8 cellular contexts compared by ENCODE assay signal in genomic region chr5:148382961-148383360, GRCh38. TPM values are rescaled to one million over a fixed set of nuclear protein-coding genes. Genes with fewer than 3 reads are reported as not detected.
A peak's percentile ranks its signal among the peaks of the same experiment; 100 is the strongest.
DNase-seq lines count a peak whose midpoint lies in the region; ATAC-seq, FAIRE-seq and TF ChIP-seq lines count a peak whose summit lies in the region.

No MANE protein-coding gene starts in this region.

- POLR2A ChIA-PET in activated B cell treated with CpG ODN at 0.5 μM for 24 hours (lab: Charles Lee): no interaction called here

- H3K4me1 ChIP-seq in HAP-1: peaks cover 19% of the 10 kb centered on the region
- peaks cover 2% of the 10 kb centered on the region for H3K4me1 ChIP-seq in iPS-15b (ENCODE audit: control insufficient read depth, insufficient read depth, low read length)
- peaks cover 0 to 4% of the 10 kb centered on the region in 2 donors for H3K4me1 ChIP-seq in small intestine (ENCODE audit: control insufficient read depth in 2 of 2, insufficient read depth in 1 of 2, low read depth in 1 of 2, low read length in 1 of 2)

- no peak overlapping the region for H3K27ac ChIP-seq in small intestine (ENCODE audit: low read depth in 1 of 2, low read length in 1 of 2)

- in situ Hi-C loops in HAP-1 (cut with MboI; ENCODE audit: low sequenced_read_pairs): no loop called here

- H3K9me3 Mint-ChIP-seq in activated B cell treated with CpG ODN at 0.5 μM for 24 hours: peaks cover 10% of the 10 kb centered on the region

- peak overlapping the region; percentile 84 for H3K4me3 ChIP-seq in HAP-1
- peak overlapping the region; percentile 95 for H3K4me3 ChIP-seq in iPS-15b (ENCODE audit: low read depth, low read length)
- peak overlapping the region in 1 of 2 donors; percentile 35 for H3K4me3 ChIP-seq in small intestine (ENCODE audit: low read depth in 1 of 2, low read length in 2 of 2)

- H3K36me3 Mint-ChIP-seq in activated B cell treated with CpG ODN at 0.5 μM for 24 hours (ENCODE audit: low read depth): peaks cover 31% of the 10 kb centered on the region

- H3K27me3 ChIP-seq in HAP-1 (ENCODE audit: low read depth) (no peaks in the 10 kb centered on the region), iPS-15b (ENCODE audit: control insufficient read depth, insufficient read depth, low read length) (no peaks in the 10 kb centered on the region), small intestine (ENCODE audit: control insufficient read depth in 2 of 2, insufficient read depth in 2 of 2, low read length in 2 of 2) (no peaks in the 10 kb centered on the region)

- peak overlapping the region; percentile 55 for H3K9ac ChIP-seq in iPS-15b (ENCODE audit: low read depth, low read length)

- FAIRE-seq in small intestine (lab: Jason Lieb, UNC) (no peak), H54 (lab: Jason Lieb, UNC) (no peak)

- intact Hi-C loops in activated B cell treated with CpG ODN at 0.5 μM for 24 hours (cut with micrococcal nuclease): loop anchor here (1.0 to 10.0 kb wide), 9 partner anchors 20 to 1582 kb away; partner anchors contain the start of genes ADRB2, CSNK1A1, JAKMIP2 and PCYOX1L

- TF ChIP-seq CTCF in activated B cell treated with CpG ODN at 0.5 μM for 24 hours (IDR thresholded peaks at IDR 0.05): no peak

- peak overlapping the region; percentile 97 for H3K4me3 Mint-ChIP-seq in activated B cell treated with CpG ODN at 0.5 μM for 24 hours

- ATAC-seq in activated B cell treated with CpG ODN at 0.5 μM for 24 hours (ENCODE audit: low read depth) (no peak), GM21367 (IDR thresholded peaks at IDR 0.05; ENCODE audit: unreplicated experiment) (no peak)

- H3K27me3 Mint-ChIP-seq in activated B cell treated with CpG ODN at 0.5 μM for 24 hours: no peaks in the 10 kb centered on the region

- DNase-seq in HAP-1 (ENCODE audit: low spot score in 2 of 2): no peak
- DNase-seq in activated B cell treated with CpG ODN at 0.5 μM for 24 hours: no peak
- DNase-seq in small intestine: peak; percentile 26
- no peak for DNase-seq in MV-4-11 (lab: John Stamatoyannopoulos, UW)
- DNase-seq in HuH-7.5 (ENCODE audit: low spot score): no peak
- DNase-seq in H54 (ENCODE audit: insufficient read length, low spot score): no peak

- WGBS in small intestine, 3 donors: 22 to 39% (median 35%) methylated on average over 4 of the region's 4 CpGs

- H3K4me1 Mint-ChIP-seq in activated B cell treated with CpG ODN at 0.5 μM for 24 hours: peaks cover 46% of the 10 kb centered on the region

- H3K36me3 ChIP-seq in HAP-1 (replicated peaks) (no peaks in the 10 kb centered on the region; the same call in 1 of the 2 replicates), iPS-15b (ENCODE audit: control insufficient read depth, insufficient read depth, low read length) (no peaks in the 10 kb centered on the region), small intestine (ENCODE audit: control insufficient read depth in 2 of 2, insufficient read depth in 2 of 2, low read length in 2 of 2) (no peaks in the 10 kb centered on the region)

- CTCF ChIA-PET in activated B cell treated with CpG ODN at 0.5 μM for 24 hours (lab: Charles Lee): no interaction called here

- TF ChIP-seq POLR2A in H54 (IDR thresholded peaks at IDR 0.05; ENCODE audit: low read depth, low read length): no peak

- peak overlapping the region; percentile 99 for H3K27ac Mint-ChIP-seq in activated B cell treated with CpG ODN at 0.5 μM for 24 hours

- H3K9me3 ChIP-seq in HAP-1: no peaks in the 10 kb centered on the region
- H3K9me3 ChIP-seq in iPS-15b (ENCODE audit: control insufficient read depth, insufficient read depth, low read length): no peaks in the 10 kb centered on the region
- H3K9me3 ChIP-seq in small intestine (ENCODE audit: control insufficient read depth, low read depth): no peaks in the 10 kb centered on the region

RNA-seq across cellular contexts. Expression of gene FBXO38, which starts 0.8 kb away (rescaled TPM):
- total RNA-seq in activated B cell treated with CpG ODN at 0.5 μM for 24 hours: 62.8 and 81.9 TPM in 2 replicates
- polyA plus RNA-seq in small intestine: 10 to 100 TPM; 13.5 to 16.3 (median 14.0) TPM

RNA-seq across cellular contexts. Expression of gene SPINK9, which starts 47.6 kb away (rescaled TPM):
- total RNA-seq in activated B cell treated with CpG ODN at 0.5 μM for 24 hours: not detected in 2 replicates
- polyA plus RNA-seq in small intestine: not detected
